ENCODE assay signal across 8 cellular contexts in genomic region chr1:42173155-42173933, GRCh38. TPM values are rescaled to one million over a fixed set of nuclear protein-coding genes. Genes with fewer than 3 reads are reported as not detected.
A peak's percentile ranks its signal among the peaks of the same experiment; 100 is the strongest.
DNase-seq lines count a peak whose midpoint lies in the region; ATAC-seq and TF ChIP-seq lines count a peak whose summit lies in the region.

No MANE protein-coding gene starts in this region.

- H3K4me1 Mint-ChIP-seq in activated CD4-positive, alpha-beta memory T cell treated with anti-CD3 and anti-CD28 coated beads for 36 hours (ENCODE audit: low read depth): no peaks in the 10 kb centered on the region

- in situ Hi-C loops in ACHN (cut with HindIII; ENCODE audit: low pct_ligation_motif_present, low pct_unique_long_range_greater_than_20kb, low sequenced_read_pairs): no loop called here

- H3K4me3 Mint-ChIP-seq in activated CD4-positive, alpha-beta memory T cell treated with anti-CD3 and anti-CD28 coated beads for 36 hours: no peak overlapping the region

- no peaks in the 10 kb centered on the region for H3K9me3 Mint-ChIP-seq in activated CD4-positive, alpha-beta memory T cell treated with anti-CD3 and anti-CD28 coated beads for 36 hours

- TF ChIP-seq CTCF in GM20000 (IDR thresholded peaks at IDR 0.05; ENCODE audit: extremely low read depth, missing control alignments): peak; percentile 99

- intact Hi-C loops in activated CD4-positive, alpha-beta memory T cell treated with anti-CD3 and anti-CD28 coated beads for 36 hours (cut with micrococcal nuclease): loop anchor here (2.0 kb wide), 1 partner anchor 27 kb away; no protein-coding TSS in a partner anchor

- CTCF ChIA-PET in activated CD4-positive, alpha-beta memory T cell treated with anti-CD3 and anti-CD28 coated beads for 36 hours (lab: Charles Lee): interaction anchor here (0.5 to 3.6 kb wide), 68 partner anchors 9 to 697 kb away, joined by 3 to 30 read pairs (median 4); partner anchors contain the start of genes CCDC30, FOXJ3 and GUCA2A

- no peaks in the 10 kb centered on the region for H3K27me3 Mint-ChIP-seq in activated CD4-positive, alpha-beta memory T cell treated with anti-CD3 and anti-CD28 coated beads for 36 hours

- H3K27ac Mint-ChIP-seq in activated CD4-positive, alpha-beta memory T cell treated with anti-CD3 and anti-CD28 coated beads for 36 hours: no peak overlapping the region

- ATAC-seq in HG02840 (IDR thresholded peaks at IDR 0.05; ENCODE audit: low FRiP score, unreplicated experiment): no peak

- POLR2A ChIA-PET in activated CD4-positive, alpha-beta memory T cell treated with anti-CD3 and anti-CD28 coated beads for 36 hours (lab: Charles Lee): no interaction called here

- DNase-seq in ACHN (peak; percentile 22), GM20000 (ENCODE audit: low spot score) (peak; percentile 83), NCI-H774 (lab: John Stamatoyannopoulos, UW) (peak; percentile 56), lung microvascular endothelial cell (ENCODE audit: low read depth in 2 of 2) (peak; percentile 48 to 69)
- peak; percentile 74 for DNase-seq in activated CD4-positive, alpha-beta memory T cell treated with anti-CD3 and anti-CD28 coated beads for 36 hours
- peak; percentile 57 for DNase-seq in effector CD8-positive, alpha-beta T cell (lab: John Stamatoyannopoulos, UW)
- peak; percentile 34 for DNase-seq in stimulated activated CD8-positive, alpha-beta memory T cell treated with anti-CD3 and anti-CD28 coated beads, Interleukin-15, amount 100 ng/mL, for 24 hours (ENCODE audit: low read depth)

- H3K36me3 Mint-ChIP-seq in activated CD4-positive, alpha-beta memory T cell treated with anti-CD3 and anti-CD28 coated beads for 36 hours: peaks cover 3% of the 10 kb centered on the region

RNA-seq across cellular contexts. Expression of gene GUCA2A, which starts 8.8 kb away (rescaled TPM):
- not detected for total RNA-seq in activated CD4-positive, alpha-beta memory T cell treated with anti-CD3 and anti-CD28 coated beads for 36 hours
- not detected in 2 replicates for total RNA-seq in lung microvascular endothelial cell

RNA-seq across cellular contexts. Expression of gene GUCA2B, which starts 20.1 kb away (rescaled TPM):
- not detected for total RNA-seq in activated CD4-positive, alpha-beta memory T cell treated with anti-CD3 and anti-CD28 coated beads for 36 hours
- not detected in 2 replicates for total RNA-seq in lung microvascular endothelial cell

Comparison
In these comparisons a context has a peak if more than half of its experiments do, and no peak if none do; other contexts are left out.
1. DNase-seq: peak in every context shown above with its lines; median percentile 83 in GM20000; 74 in activated CD4-positive, alpha-beta memory T cell treated with anti-CD3 and anti-CD28 coated beads for 36 hours; 58 in lung microvascular endothelial cell; 57 in effector CD8-positive, alpha-beta T cell; 56 in NCI-H774; 34 in stimulated activated CD8-positive, alpha-beta memory T cell treated with anti-CD3 and anti-CD28 coated beads, Interleukin-15, amount 100 ng/mL, for 24 hours; 22 in ACHN.